ENCODE assay signal across 5 cellular contexts in the genomic region with DNA sequence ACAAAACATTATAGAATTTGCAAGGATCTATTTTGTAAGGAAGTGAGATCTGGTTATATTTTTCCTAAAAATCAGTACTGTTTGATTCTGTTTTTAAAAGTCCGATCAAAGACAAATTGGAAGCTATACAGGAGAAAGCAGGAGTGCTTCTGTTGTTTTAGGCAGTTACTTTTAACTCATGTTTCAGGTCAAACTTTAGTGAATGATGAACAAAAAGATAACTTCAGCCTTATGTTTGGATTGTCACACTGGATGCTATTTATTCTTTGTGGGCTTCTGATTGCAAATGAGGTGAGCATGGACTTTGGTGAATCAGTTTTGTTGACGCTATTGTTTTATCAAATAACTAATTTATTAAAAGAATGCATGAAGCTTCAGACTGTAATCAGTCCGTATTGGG.
"Had no signal": no experiment of that assay in that cellular context is flagged by ENCODE, and none has a peak within 500 bp of the region (broad histone marks: within the 10 kb centered on the region; RNA-seq: fewer than 3 reads in every experiment).

No MANE protein-coding gene starts in this region.

- DNase-seq: IMR-90, KBM-7 had no signal

- FAIRE-seq: HTR-8/SVneo, K562 had no signal

- ATAC-seq: K562 had no signal

- H3K4me3 ChIP-seq: K562 had no signal

- H3K27ac ChIP-seq: HL-60 had no signal
